In the genomic region with DNA sequence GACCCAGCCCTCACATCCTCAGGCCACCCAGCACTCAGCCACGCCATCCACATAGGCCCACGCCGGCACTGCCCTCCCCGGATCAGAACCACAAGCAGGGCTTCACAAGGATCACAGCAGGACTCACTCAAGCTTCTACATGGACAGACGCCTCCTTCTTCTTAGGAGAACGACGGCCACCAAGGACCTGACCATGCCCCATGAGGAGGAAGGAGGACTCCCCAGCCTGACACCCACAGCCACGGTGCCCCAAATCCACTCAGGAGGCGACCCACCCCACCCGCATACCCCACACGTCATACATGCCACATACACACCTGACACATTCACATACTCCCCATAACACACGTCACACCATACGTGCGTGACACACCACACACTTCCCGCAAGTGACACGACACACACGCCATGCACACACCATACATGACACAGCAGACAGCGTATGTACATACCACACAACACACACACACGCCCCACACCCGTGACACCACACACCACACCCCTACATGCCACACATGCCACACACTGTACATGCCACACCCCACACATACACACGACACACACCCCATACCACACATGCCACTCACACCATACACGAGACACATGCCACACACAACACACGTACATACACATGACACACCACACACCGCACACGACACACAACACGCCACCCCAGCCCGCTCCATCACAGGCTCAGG, we compare ENCODE assay signal across 1 cellular context.
TF ChIP-seq lines count a peak whose summit lies in the region.

No MANE protein-coding gene starts in this region.

TF ChIP-seq in GM12878, 131 proteins besides CTCF, POLR2A, EP300 and RAD21 (continued from another document):
- TF ChIP-seq, protein P1, sequence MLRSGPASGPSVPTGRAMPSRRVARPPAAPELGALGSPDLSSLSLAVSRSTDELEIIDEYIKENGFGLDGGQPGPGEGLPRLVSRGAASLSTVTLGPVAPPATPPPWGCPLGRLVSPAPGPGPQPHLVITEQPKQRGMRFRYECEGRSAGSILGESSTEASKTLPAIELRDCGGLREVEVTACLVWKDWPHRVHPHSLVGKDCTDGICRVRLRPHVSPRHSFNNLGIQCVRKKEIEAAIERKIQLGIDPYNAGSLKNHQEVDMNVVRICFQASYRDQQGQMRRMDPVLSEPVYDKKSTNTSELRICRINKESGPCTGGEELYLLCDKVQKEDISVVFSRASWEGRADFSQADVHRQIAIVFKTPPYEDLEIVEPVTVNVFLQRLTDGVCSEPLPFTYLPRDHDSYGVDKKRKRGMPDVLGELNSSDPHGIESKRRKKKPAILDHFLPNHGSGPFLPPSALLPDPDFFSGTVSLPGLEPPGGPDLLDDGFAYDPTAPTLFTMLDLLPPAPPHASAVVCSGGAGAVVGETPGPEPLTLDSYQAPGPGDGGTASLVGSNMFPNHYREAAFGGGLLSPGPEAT (IDR thresholded peaks at IDR 0.05; ENCODE audit: low read depth): no peak
- no peak for TF ChIP-seq ZNF384 (IDR thresholded peaks at IDR 0.05; ENCODE audit: borderline replicate concordance, low read depth, low read length)
